In the genomic region with DNA sequence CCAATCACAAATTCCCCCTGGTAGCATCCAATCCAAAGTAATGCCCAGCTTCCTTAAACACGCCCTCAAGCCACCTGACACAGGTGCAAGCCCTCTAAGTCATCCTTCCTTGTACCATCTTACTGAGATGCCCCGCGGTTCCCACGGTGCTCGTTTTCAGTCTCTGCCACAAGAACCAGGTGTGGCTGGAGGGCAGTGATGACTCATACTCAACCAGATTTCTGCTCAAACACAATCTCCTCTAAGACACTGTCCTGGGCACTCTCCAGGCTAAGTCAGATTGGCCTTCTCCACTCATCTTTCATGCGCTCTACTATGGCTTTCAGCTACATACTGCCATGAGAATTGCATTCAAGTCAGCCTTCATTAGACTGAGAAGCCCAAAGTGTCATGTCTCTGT, we compare ENCODE assay signal across 8 cellular contexts. TPM values are rescaled to one million over a fixed set of nuclear protein-coding genes. Genes with fewer than 3 reads are reported as not detected.
A peak's percentile ranks its signal among the peaks of the same experiment; 100 is the strongest.
DNase-seq lines count a peak whose midpoint lies in the region; ATAC-seq and TF ChIP-seq lines count a peak whose summit lies in the region.

No MANE protein-coding gene starts in this region.

- no peak overlapping the region for H3K27ac ChIP-seq in testis

- TF ChIP-seq CTCF in testis (IDR thresholded peaks at IDR 0.05) (no peak), WTC11 (IDR thresholded peaks at IDR 0.05) (no peak)

- no peaks in the 10 kb centered on the region for H3K9me3 ChIP-seq in testis

- H3K36me3 Mint-ChIP-seq in T-helper 1 cell treated with Interleukin-12 subunit alpha and Interleukin-12 subunit beta and Interleukin-4 antibody, amounts not matched to agents 30 μg/mL and 1 μg/mL, for 36 hours (ENCODE audit: low read depth), result peaks cover 12% of the 10 kb centered on the region
- H3K36me3 Mint-ChIP-seq in stimulated activated naive CD8-positive, alpha-beta T cell treated with anti-CD3 and anti-CD28 coated beads, Interleukin-15, Interleukin-2, amounts not matched to agents 100 ng/mL and 50 ng/mL, for 24 hours (ENCODE audit: low read depth), result peaks cover 7% of the 10 kb centered on the region
- H3K36me3 Mint-ChIP-seq in WTC11, result no peaks in the 10 kb centered on the region

- ATAC-seq in HG02885 (IDR thresholded peaks at IDR 0.05; ENCODE audit: poor library complexity, unreplicated experiment) (peak; percentile 32), WTC11 (no peak), Right ventricle myocardium inferior (no peak)

- DNase-seq in activated naive CD4-positive, alpha-beta T cell treated with Interleukin-2 at 50 U/mL for 16 hours, result peak; percentile 37
- no peak for DNase-seq in activated naive CD4-positive, alpha-beta T cell (lab: John Stamatoyannopoulos, UW)
- DNase-seq in testis (no peak), WTC11 (ENCODE audit: low spot score) (no peak), Right ventricle myocardium inferior (ENCODE audit: missing footprints) (no peak)

- no peak for TF ChIP-seq POLR2A in testis (IDR thresholded peaks at IDR 0.05)

- H3K27ac Mint-ChIP-seq in T-helper 1 cell treated with Interleukin-12 subunit alpha and Interleukin-12 subunit beta and Interleukin-4 antibody, amounts not matched to agents 30 μg/mL and 1 μg/mL, for 36 hours, result no peak overlapping the region
- H3K27ac Mint-ChIP-seq in stimulated activated naive CD8-positive, alpha-beta T cell treated with anti-CD3 and anti-CD28 coated beads, Interleukin-15, Interleukin-2, amounts not matched to agents 100 ng/mL and 50 ng/mL, for 24 hours, result no peak overlapping the region
- H3K27ac Mint-ChIP-seq in WTC11, result no peak overlapping the region

- H3K4me3 Mint-ChIP-seq in T-helper 1 cell treated with Interleukin-12 subunit alpha and Interleukin-12 subunit beta and Interleukin-4 antibody, amounts not matched to agents 30 μg/mL and 1 μg/mL, for 36 hours, result peak overlapping the region; percentile 16
- H3K4me3 Mint-ChIP-seq in stimulated activated naive CD8-positive, alpha-beta T cell treated with anti-CD3 and anti-CD28 coated beads, Interleukin-15, Interleukin-2, amounts not matched to agents 100 ng/mL and 50 ng/mL, for 24 hours, result peak overlapping the region; percentile 18
- no peak overlapping the region for H3K4me3 Mint-ChIP-seq in WTC11

- CTCF ChIA-PET in WTC11 (lab: Charles Lee), result interaction anchor here (0.6 kb wide), 1 partner anchor 35 kb away, joined by 3 read pairs; no protein-coding TSS in a partner anchor

- H3K9me3 Mint-ChIP-seq in T-helper 1 cell treated with Interleukin-12 subunit alpha and Interleukin-12 subunit beta and Interleukin-4 antibody, amounts not matched to agents 30 μg/mL and 1 μg/mL, for 36 hours, result no peaks in the 10 kb centered on the region
- H3K9me3 Mint-ChIP-seq in stimulated activated naive CD8-positive, alpha-beta T cell treated with anti-CD3 and anti-CD28 coated beads, Interleukin-15, Interleukin-2, amounts not matched to agents 100 ng/mL and 50 ng/mL, for 24 hours, result no peaks in the 10 kb centered on the region
- peaks cover 3% of the 10 kb centered on the region; the same call in 1 of the 2 replicates for H3K9me3 Mint-ChIP-seq in WTC11

- POLR2A ChIA-PET in WTC11 (lab: Charles Lee), result no interaction called here

- no peaks in the 10 kb centered on the region for H3K27me3 Mint-ChIP-seq in T-helper 1 cell treated with Interleukin-12 subunit alpha and Interleukin-12 subunit beta and Interleukin-4 antibody, amounts not matched to agents 30 μg/mL and 1 μg/mL, for 36 hours (ENCODE audit: low read depth)
- H3K27me3 Mint-ChIP-seq in stimulated activated naive CD8-positive, alpha-beta T cell treated with anti-CD3 and anti-CD28 coated beads, Interleukin-15, Interleukin-2, amounts not matched to agents 100 ng/mL and 50 ng/mL, for 24 hours, result no peaks in the 10 kb centered on the region
- peaks cover 13% of the 10 kb centered on the region for H3K27me3 Mint-ChIP-seq in WTC11 (ENCODE audit: low read depth)

- H3K27me3 ChIP-seq in testis, result no peaks in the 10 kb centered on the region

- WGBS in testis, 2 donors, result 93 to 95% methylated on average over 5 to 6 of the region's 6 CpGs

- H3K4me1 Mint-ChIP-seq in T-helper 1 cell treated with Interleukin-12 subunit alpha and Interleukin-12 subunit beta and Interleukin-4 antibody, amounts not matched to agents 30 μg/mL and 1 μg/mL, for 36 hours (ENCODE audit: low read depth), result peaks cover 39% of the 10 kb centered on the region
- H3K4me1 Mint-ChIP-seq in stimulated activated naive CD8-positive, alpha-beta T cell treated with anti-CD3 and anti-CD28 coated beads, Interleukin-15, Interleukin-2, amounts not matched to agents 100 ng/mL and 50 ng/mL, for 24 hours (ENCODE audit: low read depth), result peaks cover 79% of the 10 kb centered on the region
- H3K4me1 Mint-ChIP-seq in WTC11, result peaks cover 15% of the 10 kb centered on the region

- intact Hi-C loops in testis (cut with DNase I; ENCODE audit: low total_unique reads), result no loop called here
- intact Hi-C loops in Right ventricle myocardium inferior (cut with DNase I), result no loop called here

- no peaks in the 10 kb centered on the region for H3K36me3 ChIP-seq in testis (ENCODE audit: low read depth, missing control alignments)

- H3K4me3 ChIP-seq in testis, result no peak overlapping the region

- H3K4me1 ChIP-seq in testis, result no peaks in the 10 kb centered on the region

TF ChIP-seq in WTC11, 78 proteins besides CTCF, POLR2A, EP300 and RAD21:
- no peak for TF ChIP-seq FOXP1 (CRISPR knock-in tag; IDR thresholded peaks at IDR 0.05; ENCODE audit: borderline replicate concordance)
- TF ChIP-seq, protein P1, sequence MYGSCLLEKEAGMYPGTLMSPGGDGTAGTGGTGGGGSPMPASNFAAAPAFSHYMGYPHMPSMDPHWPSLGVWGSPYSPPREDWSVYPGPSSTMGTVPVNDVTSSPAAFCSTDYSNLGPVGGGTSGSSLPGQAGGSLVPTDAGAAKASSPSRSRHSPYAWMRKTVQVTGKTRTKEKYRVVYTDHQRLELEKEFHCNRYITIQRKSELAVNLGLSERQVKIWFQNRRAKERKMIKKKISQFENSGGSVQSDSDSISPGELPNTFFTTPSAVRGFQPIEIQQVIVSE (CRISPR knock-in tag; IDR thresholded peaks at IDR 0.05; ENCODE audit: borderline replicate concordance), result no peak
- TF ChIP-seq, protein P2, sequence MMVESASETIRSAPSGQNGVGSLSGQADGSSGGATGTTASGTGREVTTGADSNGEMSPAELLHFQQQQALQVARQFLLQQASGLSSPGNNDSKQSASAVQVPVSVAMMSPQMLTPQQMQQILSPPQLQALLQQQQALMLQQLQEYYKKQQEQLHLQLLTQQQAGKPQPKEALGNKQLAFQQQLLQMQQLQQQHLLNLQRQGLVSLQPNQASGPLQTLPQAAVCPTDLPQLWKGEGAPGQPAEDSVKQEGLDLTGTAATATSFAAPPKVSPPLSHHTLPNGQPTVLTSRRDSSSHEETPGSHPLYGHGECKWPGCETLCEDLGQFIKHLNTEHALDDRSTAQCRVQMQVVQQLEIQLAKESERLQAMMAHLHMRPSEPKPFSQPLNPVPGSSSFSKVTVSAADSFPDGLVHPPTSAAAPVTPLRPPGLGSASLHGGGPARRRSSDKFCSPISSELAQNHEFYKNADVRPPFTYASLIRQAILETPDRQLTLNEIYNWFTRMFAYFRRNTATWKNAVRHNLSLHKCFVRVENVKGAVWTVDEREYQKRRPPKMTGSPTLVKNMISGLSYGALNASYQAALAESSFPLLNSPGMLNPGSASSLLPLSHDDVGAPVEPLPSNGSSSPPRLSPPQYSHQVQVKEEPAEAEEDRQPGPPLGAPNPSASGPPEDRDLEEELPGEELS (CRISPR knock-in tag; IDR thresholded peaks at IDR 0.05), result no peak
- TF ChIP-seq GRHL2 (CRISPR knock-in tag; IDR thresholded peaks at IDR 0.05; ENCODE audit: insufficient replicate concordance, severe bottlenecking), result no peak
- TF ChIP-seq MYBL2 (CRISPR knock-in tag; IDR thresholded peaks at IDR 0.05), result no peak
- TF ChIP-seq ELF4 (CRISPR knock-in tag; IDR thresholded peaks at IDR 0.05; ENCODE audit: low read depth), result no peak
- TF ChIP-seq, protein P3, sequence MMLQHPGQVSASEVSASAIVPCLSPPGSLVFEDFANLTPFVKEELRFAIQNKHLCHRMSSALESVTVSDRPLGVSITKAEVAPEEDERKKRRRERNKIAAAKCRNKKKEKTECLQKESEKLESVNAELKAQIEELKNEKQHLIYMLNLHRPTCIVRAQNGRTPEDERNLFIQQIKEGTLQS (CRISPR knock-in tag; conservative IDR thresholded peaks at IDR 0.05), result no peak
- TF ChIP-seq ZNF219 (CRISPR knock-in tag; IDR thresholded peaks at IDR 0.05; ENCODE audit: borderline replicate concordance), result no peak
- no peak for TF ChIP-seq TEAD4 (CRISPR knock-in tag; IDR thresholded peaks at IDR 0.05)
- no peak for TF ChIP-seq ZNF121 (CRISPR knock-in tag; IDR thresholded peaks at IDR 0.05)
- TF ChIP-seq CREB1 (CRISPR knock-in tag; IDR thresholded peaks at IDR 0.05), result no peak
- TF ChIP-seq JUN (CRISPR knock-in tag; IDR thresholded peaks at IDR 0.05), result no peak
- TF ChIP-seq, protein P4, sequence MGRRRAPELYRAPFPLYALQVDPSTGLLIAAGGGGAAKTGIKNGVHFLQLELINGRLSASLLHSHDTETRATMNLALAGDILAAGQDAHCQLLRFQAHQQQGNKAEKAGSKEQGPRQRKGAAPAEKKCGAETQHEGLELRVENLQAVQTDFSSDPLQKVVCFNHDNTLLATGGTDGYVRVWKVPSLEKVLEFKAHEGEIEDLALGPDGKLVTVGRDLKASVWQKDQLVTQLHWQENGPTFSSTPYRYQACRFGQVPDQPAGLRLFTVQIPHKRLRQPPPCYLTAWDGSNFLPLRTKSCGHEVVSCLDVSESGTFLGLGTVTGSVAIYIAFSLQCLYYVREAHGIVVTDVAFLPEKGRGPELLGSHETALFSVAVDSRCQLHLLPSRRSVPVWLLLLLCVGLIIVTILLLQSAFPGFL (CRISPR knock-in tag; IDR thresholded peaks at IDR 0.05; ENCODE audit: borderline replicate concordance), result no peak

RNA-seq across cellular contexts. Expression of a gene that starts 3.5 kb away (rescaled TPM):
- total RNA-seq in testis, result 1 to 10 TPM; 6.8 to 8.9 TPM
- 13.0 TPM for polyA plus RNA-seq in testis (ENCODE audit: insufficient read depth, low read depth, low replicate concordance)
- total RNA-seq in WTC11 (2021), result 15.9 to 18.6 TPM (median 18.3 TPM) in 3 replicates
- total RNA-seq in Right ventricle myocardium inferior, result 58.6 TPM
